14 cellular contexts compared by ENCODE assay signal in genomic region chr14:34436118-34436905, GRCh38. TPM values are rescaled to one million over a fixed set of nuclear protein-coding genes. Genes with fewer than 3 reads are reported as not detected.
DNase-seq lines count a peak whose midpoint lies in the region; ATAC-seq and TF ChIP-seq lines count a peak whose summit lies in the region.
"Had no signal": no experiment of that assay in that cellular context is flagged by ENCODE, and none has a peak within 500 bp of the region (broad histone marks: within the 10 kb centered on the region; RNA-seq: fewer than 3 reads in every experiment).

No MANE protein-coding gene starts in this region.

- no peaks in the 10 kb centered on the region for H3K9me3 Mint-ChIP-seq in activated naive CD4-positive, alpha-beta T cell treated with anti-CD3 and anti-CD28 coated beads, Interleukin-2, amount 50 U/mL, for 72 hours
- H3K9me3 Mint-ChIP-seq: activated T-helper 17 cell treated with anti-CD3 and anti-CD28 coated beads, Interleukin-2, amount 50 U/mL, for 72 hours had no signal

- no peak for TF ChIP-seq CTCF in GM12865 (IDR thresholded peaks at IDR 0.05; ENCODE audit: insufficient read depth, low read depth, low read length, missing control alignments)
- TF ChIP-seq CTCF in NB4 (IDR thresholded peaks at IDR 0.05; ENCODE audit: low read depth, low read length), result no peak
- no peak for TF ChIP-seq CTCF in colonic mucosa (IDR thresholded peaks at IDR 0.05)
- TF ChIP-seq CTCF in osteoblast (IDR thresholded peaks at IDR 0.05; ENCODE audit: extremely low read depth, low read depth, low read length), result no peak

- H3K36me3 ChIP-seq in colonic mucosa (no peaks in the 10 kb centered on the region), osteoblast (ENCODE audit: insufficient read depth, low read length) (no peaks in the 10 kb centered on the region)
- H3K36me3 ChIP-seq: right atrium auricular region, upper lobe of right lung had no signal

- no peak overlapping the region for H3K4me2 ChIP-seq in osteoblast (ENCODE audit: insufficient read depth, low read length)

- no peak for TF ChIP-seq POLR2A in NB4 (IDR thresholded peaks at IDR 0.05; ENCODE audit: extremely low read depth, insufficient read length)

- no peaks in the 10 kb centered on the region for H3K4me1 ChIP-seq in colonic mucosa
- peaks cover 14% of the 10 kb centered on the region for H3K4me1 ChIP-seq in osteoblast (ENCODE audit: insufficient read depth, low read length)

- no peak overlapping the region for H3K27ac Mint-ChIP-seq in activated naive CD4-positive, alpha-beta T cell treated with anti-CD3 and anti-CD28 coated beads, Interleukin-2, amount 50 U/mL, for 72 hours
- H3K27ac Mint-ChIP-seq: activated T-helper 17 cell treated with anti-CD3 and anti-CD28 coated beads, Interleukin-2, amount 50 U/mL, for 72 hours had no signal

- intact Hi-C loops in colonic mucosa (cut with DNase I), result loop anchor here (10.0 kb wide), 1 partner anchor 62 kb away; no protein-coding TSS in a partner anchor

- peaks cover 19% of the 10 kb centered on the region for H3K79me2 ChIP-seq in osteoblast (ENCODE audit: insufficient read depth, low read length)

- no peak for ATAC-seq in GM21723 (IDR thresholded peaks at IDR 0.05; ENCODE audit: unreplicated experiment)
- ATAC-seq in activated naive CD4-positive, alpha-beta T cell treated with anti-CD3 and anti-CD28 coated beads, Interleukin-2, amount 50 U/mL, for 72 hours, result no peak
- ATAC-seq: activated T-helper 17 cell treated with anti-CD3 and anti-CD28 coated beads, Interleukin-2, amount 50 U/mL, for 72 hours; upper lobe of right lung had no signal

- no peaks in the 10 kb centered on the region for H3K36me3 Mint-ChIP-seq in activated naive CD4-positive, alpha-beta T cell treated with anti-CD3 and anti-CD28 coated beads, Interleukin-2, amount 50 U/mL, for 72 hours

- peak overlapping the region; percentile 89 for H3K27ac ChIP-seq in colonic mucosa
- H3K27ac ChIP-seq in osteoblast (ENCODE audit: low read depth, low read length), result peak overlapping the region; percentile 31
- H3K27ac ChIP-seq: right atrium auricular region, upper lobe of right lung had no signal

- peak; percentile 11 for DNase-seq in GM12865 (ENCODE audit: low read depth)
- DNase-seq in NB4 (ENCODE audit: low read depth), result peak; percentile 40
- DNase-seq in colonic mucosa, result no peak
- no peak for DNase-seq in osteoblast (ENCODE audit: insufficient read length, low spot score, missing footprints)
- no peak for DNase-seq in activated naive CD4-positive, alpha-beta T cell treated with anti-CD3 and anti-CD28 coated beads, Interleukin-2, amount 50 U/mL, for 72 hours (ENCODE audit: low spot score in 2 of 2)
- no peak for DNase-seq in SHP77 (lab: John Stamatoyannopoulos, UW)
- DNase-seq in stimulated activated naive CD4-positive, alpha-beta T cell (lab: John Stamatoyannopoulos, UW), result no peak
- DNase-seq: activated CD4-positive, CD25-positive, alpha-beta regulatory T cell; cortex of kidney; midbrain; upper lobe of right lung had no signal

- H4K20me1 ChIP-seq in osteoblast (ENCODE audit: insufficient read depth, low read length), result peaks cover 6% of the 10 kb centered on the region

- no peaks in the 10 kb centered on the region for H3K9me3 ChIP-seq in colonic mucosa
- no peaks in the 10 kb centered on the region for H3K9me3 ChIP-seq in osteoblast (ENCODE audit: low read depth, low read length)
- H3K9me3 ChIP-seq: right atrium auricular region, upper lobe of right lung had no signal

- no peak overlapping the region for H2AFZ ChIP-seq in osteoblast (ENCODE audit: low read length)

- H3K27me3 ChIP-seq in colonic mucosa (no peaks in the 10 kb centered on the region), osteoblast (ENCODE audit: insufficient read depth, low read length) (no peaks in the 10 kb centered on the region)
- H3K27me3 ChIP-seq: right atrium auricular region, upper lobe of right lung had no signal

- H3K4me3 ChIP-seq in GM12865 (ENCODE audit: low read depth, low read length), result no peak overlapping the region
- no peak overlapping the region for H3K4me3 ChIP-seq in NB4 (ENCODE audit: low read depth, low read length)
- no peak overlapping the region for H3K4me3 ChIP-seq in colonic mucosa
- H3K4me3 ChIP-seq in osteoblast (ENCODE audit: insufficient read depth, low read length), result no peak overlapping the region
- H3K4me3 ChIP-seq: right atrium auricular region, upper lobe of right lung had no signal

- H3K9ac ChIP-seq in colonic mucosa (ENCODE audit: low read depth in 2 of 2, low read length in 2 of 2), result peak overlapping the region in 1 of 2 donors; percentile 37

RNA-seq across cellular contexts. Expression of gene SPTSSA, which starts 25.7 kb away (rescaled TPM):
- total RNA-seq in colonic mucosa, result 10 to 100 TPM; 35.3 to 60.9 TPM
- 10.5 and 11.8 TPM in 2 replicates for total RNA-seq in osteoblast
- total RNA-seq in activated naive CD4-positive, alpha-beta T cell treated with anti-CD3 and anti-CD28 coated beads, Interleukin-2, amount 50 U/mL, for 72 hours, result 10 to 100 TPM; 10.7 to 11.5 TPM

Comparison
In these comparisons a context has a peak if more than half of its experiments do, and no peak if none do; other contexts are left out.
1. DNase-seq: peak in GM12865 (single experiment) and NB4 (single experiment); none in colonic mucosa (single experiment), osteoblast (single experiment), activated naive CD4-positive, alpha-beta T cell treated with anti-CD3 and anti-CD28 coated beads, Interleukin-2, amount 50 U/mL, for 72 hours (0 of 2), SHP77 (0 of 2) and stimulated activated naive CD4-positive, alpha-beta T cell (0 of 6).